In the genomic region with DNA sequence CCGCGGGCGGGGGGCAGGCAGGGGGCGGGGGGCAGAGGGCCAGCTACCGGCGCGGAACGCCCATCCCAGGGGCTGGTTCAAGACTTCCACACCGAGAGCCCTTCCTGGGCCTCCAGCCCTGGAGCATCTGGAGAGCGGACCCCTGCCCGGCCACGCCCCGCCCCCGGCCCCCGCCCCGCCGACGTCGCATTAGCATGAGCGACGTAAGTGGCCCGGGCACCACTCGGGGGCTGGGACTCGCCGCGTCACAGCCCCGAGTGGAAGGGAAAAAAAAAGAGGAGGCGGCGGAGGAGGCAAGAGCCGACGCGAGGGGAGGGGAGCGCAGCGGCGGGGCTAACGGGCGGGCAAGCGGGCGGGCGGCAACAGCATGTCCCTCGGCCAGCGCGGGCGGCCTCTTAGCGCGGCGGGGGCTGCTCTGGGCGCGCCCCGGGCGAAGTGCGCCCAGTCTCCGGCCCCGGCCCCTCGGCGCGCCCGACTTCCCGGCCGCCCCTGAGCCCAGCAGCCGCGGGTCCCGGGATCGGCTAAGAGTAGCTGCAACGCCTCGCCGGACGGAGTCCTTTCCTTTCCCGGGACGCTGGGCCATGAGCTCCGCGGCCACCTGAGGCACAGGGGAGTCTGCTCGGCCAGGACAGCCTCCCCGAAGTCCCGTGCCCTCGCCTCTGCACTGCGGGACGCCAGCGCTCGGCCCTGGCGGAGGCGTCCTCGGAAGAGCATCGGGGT, we compare ENCODE assay signal across 11 cellular contexts. TPM values are rescaled to one million over a fixed set of nuclear protein-coding genes. Genes with fewer than 3 reads are reported as not detected.
A peak's percentile ranks its signal among the peaks of the same experiment; 100 is the strongest.
DNase-seq lines count a peak whose midpoint lies in the region; TF ChIP-seq lines count a peak whose summit lies in the region.
"Had no signal": no experiment of that assay in that cellular context is flagged by ENCODE, and none has a peak within 500 bp of the region (broad histone marks: within the 10 kb centered on the region; RNA-seq: fewer than 3 reads in every experiment).

A gene (plus strand): TSS at position 296 of the 720 bp plus-strand sequence. CDS start 431 bp downstream, outside the sequence.

- TF ChIP-seq POLR2A in sigmoid colon (IDR thresholded peaks at IDR 0.05) (no peak), ovary (IDR thresholded peaks at IDR 0.05) (no peak)

- intact Hi-C loops in sigmoid colon (cut with DNase I) (no loop called here), ovary (cut with DNase I) (no loop called here), colonic mucosa (cut with DNase I) (no loop called here)

- TF ChIP-seq EP300 in sigmoid colon (IDR thresholded peaks at IDR 0.05) (no peak), ovary (IDR thresholded peaks at IDR 0.05) (no peak)

- H3K27ac ChIP-seq in iPS DF 6.9 (ENCODE audit: low read length): no peak within 1 kb of the TSS
- H3K27ac ChIP-seq in sigmoid colon: no peak within 1 kb of the TSS
- no peak within 1 kb of the TSS for H3K27ac ChIP-seq in ovary
- no peak within 1 kb of the TSS for H3K27ac ChIP-seq in colonic mucosa

- H3K4me3 ChIP-seq in iPS DF 6.9 (ENCODE audit: low read length): peak within 1 kb of the TSS; percentile 42
- peak within 1 kb of the TSS in 2 of 4 donors; percentile 9 to 17 for H3K4me3 ChIP-seq in sigmoid colon
- no peak within 1 kb of the TSS for H3K4me3 ChIP-seq in ovary
- H3K4me3 ChIP-seq in colonic mucosa: no peak within 1 kb of the TSS

- H3K4me1 ChIP-seq in iPS DF 6.9 (ENCODE audit: control insufficient read depth, insufficient read depth, low read length) (peaks cover 14% of the 10 kb centered on the region), sigmoid colon (peaks cover 0 to 33% (median 20%) of the 10 kb centered on the region in 4 donors), ovary (ENCODE audit: insufficient read depth) (no peaks in the 10 kb centered on the region), colonic mucosa (no peaks in the 10 kb centered on the region)

- peak; percentile 25 for DNase-seq in NCI-H1092 treated with DMSO at 0.1 percent for 48 hours (lab: John Stamatoyannopoulos, UW)
- DNase-seq in NCI-H1092 (lab: John Stamatoyannopoulos, UW): no peak
- DNase-seq in NCI-H526 treated with DMSO at 0.1 percent for 48 hours (lab: John Stamatoyannopoulos, UW): peak; percentile 25
- DNase-seq in iPS DF 6.9 (ENCODE audit: low read depth, low spot score): no peak
- peak; percentile 40 for DNase-seq in sigmoid colon
- no peak for DNase-seq in ovary
- DNase-seq in T-helper 2 cell: no peak
- no peak for DNase-seq in colonic mucosa
- DNase-seq: activated B cell treated with CpG ODN at 0.5 μM for 24 hours, GDM1 had no signal

- no peak for TF ChIP-seq CTCF in sigmoid colon (IDR thresholded peaks at IDR 0.05)
- TF ChIP-seq CTCF in ovary (IDR thresholded peaks at IDR 0.05): no peak
- TF ChIP-seq CTCF in colonic mucosa (IDR thresholded peaks at IDR 0.05): no peak

- H3K9ac ChIP-seq in colonic mucosa (ENCODE audit: low read depth in 2 of 2, low read length in 2 of 2): no peak within 1 kb of the TSS

- no CpG with 5 or more reads among the region's 84 CpGs for WGBS in iPS DF 6.9 (ENCODE audit: insufficient coverage, insufficient read length)
- WGBS in sigmoid colon, 2 donors: 3 to 6% methylated on average over 84 of the region's 84 CpGs
- WGBS in ovary, 3 donors: 0 to 2% (median 1%) methylated on average over 79 to 84 of the region's 84 CpGs

- H3K36me3 ChIP-seq in iPS DF 6.9 (ENCODE audit: control insufficient read depth, insufficient read depth, low read length): no peaks in the 10 kb centered on the region
- no peaks in the 10 kb centered on the region for H3K36me3 ChIP-seq in sigmoid colon
- H3K36me3 ChIP-seq in ovary: no peaks in the 10 kb centered on the region
- no peaks in the 10 kb centered on the region for H3K36me3 ChIP-seq in colonic mucosa

- peaks cover 76% of the 10 kb centered on the region for H3K27me3 ChIP-seq in iPS DF 6.9 (ENCODE audit: control insufficient read depth, insufficient read depth, low read length)
- H3K27me3 ChIP-seq in sigmoid colon: peaks cover 50 to 94% (median 85%) of the 10 kb centered on the region in 3 donors
- peaks cover 2% of the 10 kb centered on the region for H3K27me3 ChIP-seq in ovary
- peaks cover 67% of the 10 kb centered on the region for H3K27me3 ChIP-seq in colonic mucosa

- no peaks in the 10 kb centered on the region for H3K9me3 ChIP-seq in iPS DF 6.9 (ENCODE audit: control insufficient read depth, insufficient read depth, low read length)
- H3K9me3 ChIP-seq in sigmoid colon: no peaks in the 10 kb centered on the region
- peaks cover 0 to 4% of the 10 kb centered on the region in 2 donors for H3K9me3 ChIP-seq in ovary
- H3K9me3 ChIP-seq in colonic mucosa: no peaks in the 10 kb centered on the region

RNA-seq across cellular contexts. Expression of the gene that starts here (rescaled TPM):
- 1 to 10 TPM in 1 of 4 donors, under 1 TPM in 2, not detected in 1; 0.16 to 2.5 (median 0.68) TPM for total RNA-seq in sigmoid colon
- polyA plus RNA-seq in sigmoid colon: under 1 TPM in 1 of 3 donors, not detected in 2; 0.98 TPM
- total RNA-seq in ovary: not detected
- not detected for polyA plus RNA-seq in ovary
- total RNA-seq in colonic mucosa: under 1 TPM in 1 of 2 donors, not detected in 1; 0.42 TPM
- total RNA-seq: activated B cell treated with CpG ODN at 0.5 μM for 24 hours, kidney epithelial cell had no signal

Comparison
In these comparisons a context has a peak if more than half of its experiments do, and no peak if none do; other contexts are left out.
1. DNase-seq: peak in NCI-H1092 treated with DMSO at 0.1 percent for 48 hours (single experiment), NCI-H526 treated with DMSO at 0.1 percent for 48 hours (single experiment) and sigmoid colon (single experiment); none in NCI-H1092 (single experiment), iPS DF 6.9 (single experiment), ovary (0 of 5), T-helper 2 cell (0 of 5) and colonic mucosa (single experiment).